In genomic region chr7:116956515-116956804, GRCh38 we compare ENCODE assay signal across 1 cellular context.
TF ChIP-seq lines count a peak whose summit lies in the region.

No MANE protein-coding gene starts in this region.

TF ChIP-seq in K562, 482 proteins besides CTCF, POLR2A, EP300 and RAD21 (continued from another document):
- no peak for TF ChIP-seq TSHZ1 (CRISPR knock-in tag; IDR thresholded peaks at IDR 0.05)
